In genomic region chr21:15121655-15122120, GRCh38 we compare ENCODE assay signal across 12 cellular contexts. TPM values are rescaled to one million over a fixed set of nuclear protein-coding genes. Genes with fewer than 3 reads are reported as not detected.
A peak's percentile ranks its signal among the peaks of the same experiment; 100 is the strongest.
DNase-seq lines count a peak whose midpoint lies in the region; ATAC-seq, FAIRE-seq and TF ChIP-seq lines count a peak whose summit lies in the region.
"Had no signal": no experiment of that assay in that cellular context is flagged by ENCODE, and none has a peak within 500 bp of the region (broad histone marks: within the 10 kb centered on the region; RNA-seq: fewer than 3 reads in every experiment).

No MANE protein-coding gene starts in this region.

- no peaks in the 10 kb centered on the region for H3K27me3 ChIP-seq in muscle layer of duodenum (ENCODE audit: low read depth, low read length)

- H3K27me3 Mint-ChIP-seq in glutamatergic neuron (ENCODE audit: unreplicated experiment) = no peaks in the 10 kb centered on the region

- H3K27ac ChIP-seq in muscle layer of duodenum (ENCODE audit: low read length) = peak overlapping the region; percentile 20

- H3K4me3 ChIP-seq in fibroblast of pulmonary artery (replicated peaks; ENCODE audit: low read depth, low read length) (no peak overlapping the region), muscle layer of duodenum (ENCODE audit: low read depth in 1 of 2, low read length in 2 of 2) (peak overlapping the region in 1 of 2 donors; percentile 1)

- H3K4me1 ChIP-seq in muscle layer of duodenum (ENCODE audit: control insufficient read depth in 1 of 2, insufficient read depth in 2 of 2, low read length in 2 of 2) = peaks cover 6 to 7% of the 10 kb centered on the region in 2 donors

- no peaks in the 10 kb centered on the region for H3K36me3 ChIP-seq in muscle layer of duodenum (ENCODE audit: control insufficient read depth in 1 of 2, insufficient read depth in 2 of 2, low read length in 2 of 2)

- FAIRE-seq in urothelium cell line (lab: Jason Lieb, UNC) = no peak

- ATAC-seq in HG02763 (IDR thresholded peaks at IDR 0.05; ENCODE audit: unreplicated experiment) = no peak
- ATAC-seq: T-cell had no signal

- TF ChIP-seq CTCF in fibroblast of pulmonary artery (IDR thresholded peaks at IDR 0.05; ENCODE audit: low read length, missing control alignments) (no peak), glutamatergic neuron (IDR thresholded peaks at IDR 0.05; ENCODE audit: partially characterized antibody, unreplicated experiment) (no peak)

- no peaks in the 10 kb centered on the region for H3K4me1 Mint-ChIP-seq in glutamatergic neuron (ENCODE audit: low read depth, unreplicated experiment)
- H3K4me1 Mint-ChIP-seq: T-cell had no signal

- H3K27ac Mint-ChIP-seq in glutamatergic neuron (ENCODE audit: unreplicated experiment) = no peak overlapping the region
- H3K27ac Mint-ChIP-seq: T-cell had no signal

- DNase-seq in DMS153 (lab: John Stamatoyannopoulos, UW) = peak; percentile 7
- DNase-seq in DMS153 treated with DMSO at 0.1 percent for 48 hours (lab: John Stamatoyannopoulos, UW; ENCODE audit: unreplicated experiment) = no peak
- DNase-seq in fibroblast of pulmonary artery (ENCODE audit: low read depth) = peak; percentile 63
- DNase-seq in urothelium cell line (ENCODE audit: low spot score) = peak; percentile 15
- no peak for DNase-seq in glutamatergic neuron
- no peak for DNase-seq in GM03348 (ENCODE audit: low spot score)
- DNase-seq: 8988T, hippocampal formation, NCI-H1048, T-cell had no signal

- H3K4me3 Mint-ChIP-seq in glutamatergic neuron (ENCODE audit: unreplicated experiment) = no peak overlapping the region
- H3K4me3 Mint-ChIP-seq: T-cell had no signal

- no peaks in the 10 kb centered on the region for H3K9me3 ChIP-seq in muscle layer of duodenum (ENCODE audit: control insufficient read depth in 1 of 2, low read length in 2 of 2)

- no peaks in the 10 kb centered on the region for H3K36me3 Mint-ChIP-seq in glutamatergic neuron (ENCODE audit: unreplicated experiment)
- H3K36me3 Mint-ChIP-seq: T-cell had no signal

- no peaks in the 10 kb centered on the region for H3K9me3 Mint-ChIP-seq in glutamatergic neuron (ENCODE audit: unreplicated experiment)
- H3K9me3 Mint-ChIP-seq: T-cell had no signal

RNA-seq across cellular contexts. Expression of gene NRIP1, which starts 56.9 kb away (rescaled TPM):
- total RNA-seq in glutamatergic neuron (ENCODE audit: unreplicated experiment) = 51.5 TPM

Comparison
In these comparisons a context has a peak if more than half of its experiments do, and no peak if none do; other contexts are left out.
1. DNase-seq: peak in DMS153 (single experiment), fibroblast of pulmonary artery (single experiment) and urothelium cell line (single experiment); none in DMS153 treated with DMSO at 0.1 percent for 48 hours (single experiment), glutamatergic neuron (single experiment) and GM03348 (single experiment).